In genomic region chr1:190046231-190046630, GRCh38 we compare ENCODE assay signal across 19 cellular contexts.
A peak's percentile ranks its signal among the peaks of the same experiment; 100 is the strongest.
DNase-seq lines count a peak whose midpoint lies in the region; ATAC-seq and TF ChIP-seq lines count a peak whose summit lies in the region.
"Had no signal": no experiment of that assay in that cellular context is flagged by ENCODE, and none has a peak within 500 bp of the region (broad histone marks: within the 10 kb centered on the region; RNA-seq: fewer than 3 reads in every experiment).

No MANE protein-coding gene starts in this region.

- no peak overlapping the region for H3K18ac ChIP-seq in H9 (ENCODE audit: insufficient read length, low read depth, low read length)

- peaks cover 0 to 2% (median 0%) of the 10 kb centered on the region in 3 experiments; a peak in 1 of 7 replicates for H3K36me3 Mint-ChIP-seq in H9 (ENCODE audit: insufficient read depth in 1 of 3, low read depth in 3 of 3)
- H3K36me3 Mint-ChIP-seq in chondrocyte (ENCODE audit: low read depth), result peaks cover 3% of the 10 kb centered on the region
- peaks cover 16% of the 10 kb centered on the region for H3K36me3 Mint-ChIP-seq in natural killer cell
- H3K36me3 Mint-ChIP-seq: CD14-positive monocyte; CD4-positive, alpha-beta memory T cell had no signal

- no peak overlapping the region for H4K8ac ChIP-seq in H9 (replicated peaks; ENCODE audit: insufficient read length, low read depth, low read length)

- H3K56ac ChIP-seq in H9 (ENCODE audit: insufficient read length, low read depth, low read length), result no peak overlapping the region

- H3K4me1 Mint-ChIP-seq in H9 (peaks cover 4 to 6% of the 10 kb centered on the region in 2 experiments; a peak in 2 of 4 replicates), chondrocyte (ENCODE audit: low read depth) (peaks cover 8% of the 10 kb centered on the region), natural killer cell (no peaks in the 10 kb centered on the region)
- H3K4me1 Mint-ChIP-seq: CD14-positive monocyte; CD4-positive, alpha-beta memory T cell had no signal

- H4K5ac ChIP-seq in H9 (ENCODE audit: insufficient read length, low read depth, low read length), result no peak overlapping the region

- no peak overlapping the region for H3K4me3 Mint-ChIP-seq in H9
- no peak overlapping the region for H3K4me3 Mint-ChIP-seq in chondrocyte (ENCODE audit: unreplicated experiment)
- H3K4me3 Mint-ChIP-seq in natural killer cell, result no peak overlapping the region
- H3K4me3 Mint-ChIP-seq: CD14-positive monocyte; CD4-positive, alpha-beta memory T cell; HFFc6 had no signal

- intact Hi-C loops in natural killer cell (cut with micrococcal nuclease), result no loop called here
- intact Hi-C loops in Right ventricle myocardium superior (cut with DNase I), result no loop called here

- no peaks in the 10 kb centered on the region for H3K9me3 ChIP-seq in H9 (ENCODE audit: control insufficient read depth, low read depth, low read length)
- H3K9me3 ChIP-seq: BLaER1 had no signal

- H3K79me1 ChIP-seq in H9 (ENCODE audit: insufficient read depth, low read depth, low read length, poor library complexity, severe bottlenecking), result no peaks in the 10 kb centered on the region

- H4K20me1 ChIP-seq in H9 (ENCODE audit: control insufficient read depth, insufficient read depth, insufficient read length), result no peaks in the 10 kb centered on the region
- H4K20me1 ChIP-seq: BLaER1 had no signal

- H3K23me2 ChIP-seq in H9 (ENCODE audit: insufficient read length, low read depth, low read length, poor library complexity, severe bottlenecking), result no peaks in the 10 kb centered on the region

- H3K23ac ChIP-seq in H9 (ENCODE audit: insufficient read length, low read depth, low read length), result no peak overlapping the region

- H3K27me3 Mint-ChIP-seq in H9 (ENCODE audit: low read depth), result no peaks in the 10 kb centered on the region
- no peaks in the 10 kb centered on the region for H3K27me3 Mint-ChIP-seq in chondrocyte (ENCODE audit: low read depth)
- no peaks in the 10 kb centered on the region for H3K27me3 Mint-ChIP-seq in natural killer cell (ENCODE audit: low read depth in 2 of 2)
- H3K27me3 Mint-ChIP-seq: CD4-positive, alpha-beta memory T cell had no signal

- no peak overlapping the region for H3K27ac ChIP-seq in H9 (ENCODE audit: insufficient read length, low read depth, low read length)
- H3K27ac ChIP-seq: BLaER1 had no signal

- no peak overlapping the region for H3K4me2 ChIP-seq in H9 (ENCODE audit: insufficient read depth, insufficient read length, low read length)
- H3K4me2 ChIP-seq: BLaER1 had no signal

- H2AFZ ChIP-seq in H9 (ENCODE audit: low read length), result no peak overlapping the region

- no peaks in the 10 kb centered on the region for H3K79me2 ChIP-seq in H9 (ENCODE audit: insufficient read depth, low read length)

- H3K14ac ChIP-seq in H9 (ENCODE audit: insufficient read depth, low read length), result no peak overlapping the region

- no peak overlapping the region for H4K91ac ChIP-seq in H9 (ENCODE audit: insufficient read length, low read depth, low read length)

- DNase-seq in H9 (no peak), chondrocyte (ENCODE audit: low spot score) (no peak), iPS DF 4.7 (ENCODE audit: extremely low read depth, low spot score) (peak; percentile 3), myocyte (ENCODE audit: low read depth) (peak; percentile 4), omental fat pad (ENCODE audit: low spot score) (no peak), natural killer cell (no peak), Right ventricle myocardium superior (no peak)
- no peak for DNase-seq in activated CD4-positive, alpha-beta T cell treated with anti-CD3 and anti-CD28 coated beads, Interleukin-2, amount 50 U/mL, for 48 hours
- DNase-seq: 8988T; CD4-positive, alpha-beta memory T cell; DMS153; DMS79; GDM1; GOT3; HCEC 1CT; HFFc6; IMR-90 had no signal

- H2BK120ac ChIP-seq in H9 (ENCODE audit: low read depth, low read length, poor library complexity, severe bottlenecking), result no peak overlapping the region

- H3K27me3 ChIP-seq in H9 (ENCODE audit: insufficient read depth, low read length), result no peaks in the 10 kb centered on the region
- H3K27me3 ChIP-seq: BLaER1 had no signal

- ATAC-seq in omental fat pad (ENCODE audit: low FRiP score), result no peak
- no peak for ATAC-seq in natural killer cell
- no peak for ATAC-seq in Right ventricle myocardium superior (ENCODE audit: poor library complexity)

- H3K27ac Mint-ChIP-seq in H9 (peak overlapping the region in 2 of 3 experiments; percentile 13 to 65; a peak in 3 of 7 replicates), chondrocyte (ENCODE audit: unreplicated experiment) (peak overlapping the region; percentile 50), natural killer cell (no peak overlapping the region)
- H3K27ac Mint-ChIP-seq: CD14-positive monocyte; CD4-positive, alpha-beta memory T cell; HFFc6 had no signal

- H2BK20ac ChIP-seq in H9 (ENCODE audit: low read depth, low read length, poor library complexity, severe bottlenecking), result no peak overlapping the region

- TF ChIP-seq CTCF in H9 (conservative IDR thresholded peaks at IDR 0.05) (no peak), chondrocyte (IDR thresholded peaks at IDR 0.05) (no peak), omental fat pad (IDR thresholded peaks at IDR 0.05) (no peak), natural killer cell (IDR thresholded peaks at IDR 0.05) (no peak)

- no peak overlapping the region for H2BK5ac ChIP-seq in H9 (ENCODE audit: insufficient read length, low read length)

- no peak overlapping the region for H2AK5ac ChIP-seq in H9 (ENCODE audit: insufficient read length, low read length)

- no peak overlapping the region for H2BK12ac ChIP-seq in H9 (ENCODE audit: insufficient read length, low read depth, low read length)

- no peak overlapping the region for H3K9ac ChIP-seq in H9 (ENCODE audit: extremely low read depth, insufficient read length, low read length)
- H3K9ac ChIP-seq: BLaER1 had no signal

- H2BK15ac ChIP-seq in H9 (ENCODE audit: low read depth, low read length), result no peak overlapping the region

- H3K4me1 ChIP-seq in H9 (ENCODE audit: insufficient read depth, low read length), result no peaks in the 10 kb centered on the region; the same call in 1 of the 2 replicates
- H3K4me1 ChIP-seq: BLaER1 had no signal

- H3T11ph ChIP-seq in H9 (ENCODE audit: low read length), result no peak overlapping the region

- H3K4ac ChIP-seq in H9 (ENCODE audit: low read depth, low read length), result no peak overlapping the region

- H3K9me3 Mint-ChIP-seq in H9, result no peaks in the 10 kb centered on the region; a peak in 1 of 5 replicates
- peaks cover 9% of the 10 kb centered on the region for H3K9me3 Mint-ChIP-seq in chondrocyte (ENCODE audit: low read depth)
- peaks cover 10 to 26% of the 10 kb centered on the region in 2 donors for H3K9me3 Mint-ChIP-seq in natural killer cell

Comparison
In these comparisons a context has a peak if more than half of its experiments do, and no peak if none do; other contexts are left out.
1. DNase-seq: peak in iPS DF 4.7 (single experiment) and myocyte (single experiment); none in H9 (single experiment), chondrocyte (single experiment), omental fat pad (single experiment), natural killer cell (single experiment), activated CD4-positive, alpha-beta T cell treated with anti-CD3 and anti-CD28 coated beads, Interleukin-2, amount 50 U/mL, for 48 hours (0 of 2) and Right ventricle myocardium superior (single experiment).
2. H3K27ac Mint-ChIP-seq: peak in H9 (2 of 3) and chondrocyte (single experiment); none in natural killer cell (0 of 2).